Comparison of ENCODE assay signal across 8 cellular contexts in the genomic region with DNA sequence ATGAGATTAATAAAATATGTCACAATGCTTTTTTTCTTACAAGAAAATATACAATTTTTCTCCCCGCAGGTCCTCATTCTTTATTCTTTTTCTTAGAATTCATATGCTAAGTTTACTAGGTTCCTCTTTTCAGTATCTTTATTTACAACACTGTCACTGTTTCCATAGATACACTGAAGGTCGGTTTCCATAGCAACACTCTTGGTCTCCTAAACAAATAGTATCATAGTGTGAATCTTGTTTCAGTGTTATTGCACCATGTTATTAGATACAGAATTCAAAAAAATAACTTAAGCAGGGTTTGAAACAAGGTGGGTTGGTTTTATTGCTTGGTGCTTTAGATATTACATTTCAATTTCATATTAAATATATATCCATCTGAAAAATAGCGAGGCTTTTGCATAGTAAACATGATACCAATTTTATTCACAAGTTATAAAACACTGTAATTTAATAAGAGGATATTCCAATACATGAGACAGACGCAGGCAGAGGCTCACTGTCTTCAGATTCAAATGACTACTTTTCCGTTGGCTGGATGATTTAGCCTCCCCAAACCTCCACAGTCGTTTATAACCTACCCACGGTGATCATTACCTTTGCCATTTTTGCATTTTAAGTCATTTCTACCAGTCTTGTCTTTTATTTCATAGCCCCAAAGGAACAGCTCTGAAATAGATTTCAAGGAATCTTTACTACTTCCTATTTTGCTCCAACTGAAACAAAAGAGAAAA.
A peak's percentile ranks its signal among the peaks of the same experiment; 100 is the strongest.
DNase-seq lines count a peak whose midpoint lies in the region; ATAC-seq and TF ChIP-seq lines count a peak whose summit lies in the region.

No MANE protein-coding gene starts in this region.

- DNase-seq in GM06990 (ENCODE audit: extremely low read depth, insufficient read length) (peak; percentile 76), T follicular helper cell (ENCODE audit: low read depth) (peak; percentile 16), fibroblast of the conjunctiva (ENCODE audit: low read depth) (peak; percentile 88), NCI-H128 (lab: John Stamatoyannopoulos, UW; ENCODE audit: unreplicated experiment) (no peak), mucosa of gallbladder (ENCODE audit: low spot score) (no peak)

- peak; percentile 60 for ATAC-seq in GM21381 (IDR thresholded peaks at IDR 0.05; ENCODE audit: unreplicated experiment)
- peak; percentile 57 for ATAC-seq in HG03571 (IDR thresholded peaks at IDR 0.05; ENCODE audit: unreplicated experiment)

- TF ChIP-seq CTCF in GM06990 (IDR thresholded peaks at IDR 0.05; ENCODE audit: insufficient read depth, low read length, poor library complexity, severe bottlenecking), result no peak

- H3K4me3 ChIP-seq in GM06990 (replicated peaks; ENCODE audit: low read depth, low read length) (no peak overlapping the region), skin epidermis (no peak overlapping the region)

- H3K27me3 ChIP-seq in GM06990 (replicated peaks; ENCODE audit: control insufficient read depth, insufficient read depth, low read length), result no peaks in the 10 kb centered on the region

- H3K27ac ChIP-seq in skin epidermis, result peak overlapping the region in 16 of 21 experiments; percentile 34 to 88 (median 71)

- no peaks in the 10 kb centered on the region for H3K36me3 ChIP-seq in GM06990 (ENCODE audit: control insufficient read depth, insufficient read depth, low read length)

Comparison
In these comparisons a context has a peak if more than half of its experiments do, and no peak if none do; other contexts are left out.
1. DNase-seq: peak in GM06990 (single experiment), T follicular helper cell (single experiment) and fibroblast of the conjunctiva (single experiment); none in NCI-H128 (single experiment) and mucosa of gallbladder (single experiment).